9 cellular contexts compared by ENCODE assay signal in the genomic region with DNA sequence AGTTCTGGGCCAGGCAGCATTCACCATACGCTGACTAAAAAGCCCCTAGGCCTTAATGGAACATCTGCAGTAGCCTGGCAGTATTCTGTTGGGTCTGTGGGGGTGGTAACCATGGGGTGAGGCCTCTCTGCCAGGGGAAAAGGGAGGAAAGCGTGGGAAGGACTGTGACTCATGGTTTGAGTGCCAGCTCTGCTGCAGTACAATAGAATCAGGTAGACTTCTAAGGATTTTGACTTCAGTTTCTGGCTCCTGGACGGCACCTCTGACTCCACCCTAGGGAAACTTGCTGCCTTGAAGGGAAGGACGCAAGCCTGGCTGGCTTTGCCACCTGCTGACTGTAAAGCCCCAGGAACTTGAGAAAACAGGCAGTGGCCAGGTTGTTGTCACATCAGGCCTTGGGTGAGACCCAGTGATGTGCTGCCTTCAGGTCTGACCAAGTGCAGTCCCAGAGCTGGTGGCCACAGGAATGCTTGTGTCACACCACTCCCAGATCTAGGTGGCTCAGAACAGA.
DNase-seq lines count a peak whose midpoint lies in the region; ATAC-seq and TF ChIP-seq lines count a peak whose summit lies in the region.
"Had no signal": no experiment of that assay in that cellular context is flagged by ENCODE, and none has a peak within 500 bp of the region (broad histone marks: within the 10 kb centered on the region; RNA-seq: fewer than 3 reads in every experiment).

No MANE protein-coding gene starts in this region.

- H3K27me3 ChIP-seq in lower lobe of right lung (ENCODE audit: low read depth) (no peaks in the 10 kb centered on the region), sigmoid colon (no peaks in the 10 kb centered on the region)

- H3K27me3 Mint-ChIP-seq in activated T-cell treated with anti-CD3 and anti-CD28 coated beads, Interleukin-2, amount 50 U/mL, for 72 hours (ENCODE audit: low read depth), result no peaks in the 10 kb centered on the region

- H3K27ac Mint-ChIP-seq in activated T-cell treated with anti-CD3 and anti-CD28 coated beads, Interleukin-2, amount 50 U/mL, for 72 hours, result no peak overlapping the region

- no peak for TF ChIP-seq POLR2A in sigmoid colon (IDR thresholded peaks at IDR 0.05)

- H3K9me3 ChIP-seq in lower lobe of right lung (no peaks in the 10 kb centered on the region), sigmoid colon (no peaks in the 10 kb centered on the region)

- TF ChIP-seq CTCF in lower lobe of right lung (IDR thresholded peaks at IDR 0.05), result no peak
- TF ChIP-seq CTCF in sigmoid colon (IDR thresholded peaks at IDR 0.05), result no peak

- H3K4me1 ChIP-seq in lower lobe of right lung, result peaks cover 9% of the 10 kb centered on the region
- peaks cover 0 to 17% (median 11%) of the 10 kb centered on the region in 4 donors for H3K4me1 ChIP-seq in sigmoid colon

- H3K9me3 Mint-ChIP-seq in activated T-cell treated with anti-CD3 and anti-CD28 coated beads, Interleukin-2, amount 50 U/mL, for 72 hours, result no peaks in the 10 kb centered on the region

- H3K4me3 Mint-ChIP-seq in activated T-cell treated with anti-CD3 and anti-CD28 coated beads, Interleukin-2, amount 50 U/mL, for 72 hours, result no peak overlapping the region

- H3K4me1 Mint-ChIP-seq in activated T-cell treated with anti-CD3 and anti-CD28 coated beads, Interleukin-2, amount 50 U/mL, for 72 hours (ENCODE audit: low read depth), result peaks cover 8% of the 10 kb centered on the region

- H3K4me3 ChIP-seq in lower lobe of right lung, result no peak overlapping the region
- H3K4me3 ChIP-seq in sigmoid colon, result no peak overlapping the region

- TF ChIP-seq EP300 in sigmoid colon (IDR thresholded peaks at IDR 0.05), result no peak

- intact Hi-C loops in lower lobe of right lung (cut with DNase I) (no loop called here), sigmoid colon (cut with DNase I) (no loop called here), Right ventricle myocardium superior (cut with DNase I) (no loop called here)

- H3K36me3 ChIP-seq in lower lobe of right lung, result no peaks in the 10 kb centered on the region
- no peaks in the 10 kb centered on the region for H3K36me3 ChIP-seq in sigmoid colon

- H3K27ac ChIP-seq in lower lobe of right lung (no peak overlapping the region), sigmoid colon (no peak overlapping the region)

- DNase-seq in AG08395 (ENCODE audit: low spot score) (peak; percentile 10), lower lobe of right lung (peak; percentile 38), sigmoid colon (no peak), ecto neural progenitor cell (ENCODE audit: low spot score) (no peak), DMS79 (lab: John Stamatoyannopoulos, UW) (no peak), Right ventricle myocardium superior (no peak)
- DNase-seq in activated T-cell treated with anti-CD3 and anti-CD28 coated beads, Interleukin-2, amount 50 U/mL, for 72 hours, result peak; percentile 15 to 22
- DNase-seq: left cardiac atrium had no signal

- peak; percentile 59 for ATAC-seq in HG03025 (IDR thresholded peaks at IDR 0.05; ENCODE audit: low FRiP score, unreplicated experiment)
- peak; percentile 58 to 76 for ATAC-seq in activated T-cell treated with anti-CD3 and anti-CD28 coated beads, Interleukin-2, amount 50 U/mL, for 72 hours (replicated peaks in 1 of 2)
- ATAC-seq in lower lobe of right lung, result peak; percentile 67 to 68
- no peak for ATAC-seq in Right ventricle myocardium superior (ENCODE audit: poor library complexity)

- no peaks in the 10 kb centered on the region for H3K36me3 Mint-ChIP-seq in activated T-cell treated with anti-CD3 and anti-CD28 coated beads, Interleukin-2, amount 50 U/mL, for 72 hours (ENCODE audit: insufficient read depth in 2 of 2)

- WGBS in sigmoid colon, 2 donors, result 74 to 79% methylated on average over 4 of the region's 4 CpGs

Comparison
In these comparisons a context has a peak if more than half of its experiments do, and no peak if none do; other contexts are left out.
1. DNase-seq: peak in AG08395 (single experiment), activated T-cell treated with anti-CD3 and anti-CD28 coated beads, Interleukin-2, amount 50 U/mL, for 72 hours (2 of 2) and lower lobe of right lung (single experiment); none in sigmoid colon (single experiment), ecto neural progenitor cell (single experiment), DMS79 (single experiment) and Right ventricle myocardium superior (single experiment).